ENCODE assay signal across 18 cellular contexts in genomic region chr2:180463608-180464007, GRCh38.
DNase-seq lines count a peak whose midpoint lies in the region; ATAC-seq, FAIRE-seq and TF ChIP-seq lines count a peak whose summit lies in the region.
"Had no signal": no experiment of that assay in that cellular context is flagged by ENCODE, and none has a peak within 500 bp of the region (broad histone marks: within the 10 kb centered on the region; RNA-seq: fewer than 3 reads in every experiment).

No MANE protein-coding gene starts in this region.

- H4K91ac ChIP-seq in H1 (replicated peaks; ENCODE audit: insufficient read length, low read length), result no peak overlapping the region

- no peaks in the 10 kb centered on the region for H3K27me3 ChIP-seq in H1 (replicated peaks in 1 of 4; ENCODE audit: control insufficient read depth in 3 of 4, extremely low read depth in 1 of 4, insufficient read depth in 3 of 4, low read length in 3 of 4)

- TF ChIP-seq RAD21 in H1 (IDR thresholded peaks at IDR 0.05 in 1 of 2, conservative IDR thresholded peaks at IDR 0.05 in 1 of 2; ENCODE audit: low read depth in 2 of 2, low read length in 2 of 2), result no peak

- H3K4me1 Mint-ChIP-seq in mesothelial cell of epicardium, result peaks cover 12% of the 10 kb centered on the region
- H3K4me1 Mint-ChIP-seq in type B pancreatic cell (ENCODE audit: unreplicated experiment), result peaks cover 6% of the 10 kb centered on the region
- no peaks in the 10 kb centered on the region for H3K4me1 Mint-ChIP-seq in progenitor cell of endocrine pancreas (ENCODE audit: low read depth)
- H3K4me1 Mint-ChIP-seq: CD4-positive, alpha-beta memory T cell had no signal

- peaks cover 17% of the 10 kb centered on the region for H3K9me3 Mint-ChIP-seq in mesothelial cell of epicardium
- H3K9me3 Mint-ChIP-seq in type B pancreatic cell, result no peaks in the 10 kb centered on the region
- peaks cover 4% of the 10 kb centered on the region for H3K9me3 Mint-ChIP-seq in progenitor cell of endocrine pancreas (ENCODE audit: low read depth)

- no peak overlapping the region for H4K8ac ChIP-seq in H1 (ENCODE audit: extremely low read depth, insufficient read depth, low read length)

- H3K18ac ChIP-seq in H1 (ENCODE audit: extremely low read depth, low read length), result no peak overlapping the region

- no peaks in the 10 kb centered on the region for H3K23me2 ChIP-seq in H1 (ENCODE audit: low read depth, low read length)

- H3K27ac Mint-ChIP-seq in mesothelial cell of epicardium (peak overlapping the region; percentile 58), type B pancreatic cell (peak overlapping the region; percentile 12), progenitor cell of endocrine pancreas (no peak overlapping the region)
- H3K27ac Mint-ChIP-seq: CD4-positive, alpha-beta memory T cell had no signal

- H3K27me3 Mint-ChIP-seq in mesothelial cell of epicardium (ENCODE audit: low read depth) (no peaks in the 10 kb centered on the region), type B pancreatic cell (peaks cover 5% of the 10 kb centered on the region), progenitor cell of endocrine pancreas (no peaks in the 10 kb centered on the region)

- intact Hi-C loops in left cardiac atrium (cut with DNase I), result no loop called here

- DNase-seq in NCI-H1105 treated with DMSO at 0.1 percent for 48 hours (lab: John Stamatoyannopoulos, UW) (peak; percentile 12), NCI-H1105 (lab: John Stamatoyannopoulos, UW) (no peak), H1 (ENCODE audit: low read depth in 1 of 2, low spot score in 2 of 2) (no peak), mesothelial cell of epicardium (ENCODE audit: low spot score in 2 of 2, unreplicated experiment in 2 of 2) (no peak), type B pancreatic cell (ENCODE audit: extremely low spot score, unreplicated experiment) (no peak), left cardiac atrium (no peak), progenitor cell of endocrine pancreas (ENCODE audit: low spot score, unreplicated experiment) (no peak)
- DNase-seq: 8988T; Calu3; CD4-positive, alpha-beta memory T cell; NCI-H1436 treated with DMSO at 0.1 percent for 48 hours; NCI-H2081; NCI-H69; NK-92 treated with Interleukin-12 subunit alpha and Interleukin-12 subunit beta, amount 100 ng/mL, for 24 hours; SIG-M5 had no signal

- no peak for TF ChIP-seq CTCF in H1 (IDR thresholded peaks at IDR 0.05; ENCODE audit: control extremely low read depth in 1 of 3, insufficient read depth in 1 of 3, low read depth in 1 of 3, low read length in 3 of 3)
- no peak for TF ChIP-seq CTCF in mesothelial cell of epicardium (IDR thresholded peaks at IDR 0.05; ENCODE audit: unreplicated experiment)
- no peak for TF ChIP-seq CTCF in type B pancreatic cell (conservative IDR thresholded peaks at IDR 0.05)
- no peak for TF ChIP-seq CTCF in progenitor cell of endocrine pancreas (IDR thresholded peaks at IDR 0.05; ENCODE audit: unreplicated experiment)

- no peak for TF ChIP-seq POLR2A in H1 (IDR thresholded peaks at IDR 0.05; ENCODE audit: control extremely low read depth in 1 of 2, low read depth in 2 of 2, low read length in 2 of 2)

- no peak overlapping the region for H3K9ac ChIP-seq in H1 (replicated peaks in 1 of 4; ENCODE audit: extremely low read depth in 1 of 4, low read depth in 3 of 4, low read length in 3 of 4)

- no peak overlapping the region for H3K4me3 ChIP-seq in H1 (ENCODE audit: extremely low read depth in 1 of 4, insufficient read depth in 2 of 4, low read depth in 3 of 4, low read length in 4 of 4)

- H3K56ac ChIP-seq in H1 (replicated peaks; ENCODE audit: insufficient read length, low read depth, low read length), result no peak overlapping the region

- H3K14ac ChIP-seq in H1 (ENCODE audit: insufficient read length), result no peak overlapping the region

- H3K79me1 ChIP-seq in H1 (ENCODE audit: low read depth, low read length), result no peaks in the 10 kb centered on the region

- H3K4me3 Mint-ChIP-seq in mesothelial cell of epicardium (no peak overlapping the region), type B pancreatic cell (no peak overlapping the region), progenitor cell of endocrine pancreas (ENCODE audit: low read depth) (no peak overlapping the region)
- H3K4me3 Mint-ChIP-seq: CD4-positive, alpha-beta memory T cell had no signal

- no peak for TF ChIP-seq EP300 in H1 (IDR thresholded peaks at IDR 0.05; ENCODE audit: borderline replicate concordance in 1 of 2, low read depth in 2 of 2, low read length in 2 of 2)

- no peak overlapping the region for H3K4me2 ChIP-seq in H1 (ENCODE audit: insufficient read depth in 1 of 2, low read depth in 2 of 2, low read length in 2 of 2)

- H4K5ac ChIP-seq in H1 (ENCODE audit: insufficient read length, low read depth, low read length), result no peak overlapping the region

- no peak overlapping the region for H2BK5ac ChIP-seq in H1 (ENCODE audit: low read depth, low read length)

- no peak overlapping the region for H2BK20ac ChIP-seq in H1 (ENCODE audit: low read length)

- no peak overlapping the region for H2AK5ac ChIP-seq in H1 (ENCODE audit: low read depth, low read length)

- FAIRE-seq in H1 (lab: Jason Lieb, UNC), result no peak
- FAIRE-seq: G401.6 had no signal

- H2BK120ac ChIP-seq in H1 (replicated peaks; ENCODE audit: low read depth, low read length), result no peak overlapping the region

- ATAC-seq in HG02763 (IDR thresholded peaks at IDR 0.05; ENCODE audit: unreplicated experiment), result no peak
- ATAC-seq in left cardiac atrium, result no peak
- ATAC-seq: HCT116 had no signal

- peak overlapping the region; percentile 87 for H2AFZ ChIP-seq in H1 (ENCODE audit: low read length)

- H3K4ac ChIP-seq in H1 (replicated peaks; ENCODE audit: insufficient read length, low read depth, low read length), result no peak overlapping the region

- H3K36me3 Mint-ChIP-seq in mesothelial cell of epicardium (peaks cover 4% of the 10 kb centered on the region), type B pancreatic cell (peaks cover 4% of the 10 kb centered on the region), progenitor cell of endocrine pancreas (ENCODE audit: insufficient read depth) (no peaks in the 10 kb centered on the region)
- H3K36me3 Mint-ChIP-seq: CD4-positive, alpha-beta memory T cell had no signal

- no peak overlapping the region for H2BK15ac ChIP-seq in H1 (ENCODE audit: low read length)

- no peaks in the 10 kb centered on the region for H3K9me3 ChIP-seq in H1 (ENCODE audit: insufficient read depth in 2 of 2, low read depth in 1 of 2, low read length in 1 of 2)

- H3K23ac ChIP-seq in H1 (ENCODE audit: insufficient read length), result no peak overlapping the region

- POLR2A ChIA-PET in H1 (lab: Charles Lee; ENCODE audit: partially characterized antibody), result no interaction called here

- H4K20me1 ChIP-seq in H1 (replicated peaks in 1 of 2; ENCODE audit: control insufficient read depth in 1 of 2, insufficient read depth in 2 of 2, low read length in 2 of 2), result no peaks in the 10 kb centered on the region

- H3K36me3 ChIP-seq in H1 (ENCODE audit: control insufficient read depth in 2 of 4, insufficient read depth in 4 of 4, low read length in 3 of 4), result no peaks in the 10 kb centered on the region

- CTCF ChIA-PET in H1 (lab: Charles Lee; ENCODE audit: partially characterized antibody), result no interaction called here

- H3K27ac ChIP-seq in H1 (ENCODE audit: low read depth, low read length), result no peak overlapping the region

- H3K79me2 ChIP-seq in H1 (ENCODE audit: control insufficient read depth in 1 of 2, insufficient read depth in 2 of 2, low read length in 2 of 2), result no peaks in the 10 kb centered on the region

- no peaks in the 10 kb centered on the region for H3K4me1 ChIP-seq in H1 (replicated peaks in 1 of 4; ENCODE audit: control insufficient read depth in 3 of 4, insufficient read depth in 4 of 4, low read length in 3 of 4)

- no peak overlapping the region for H2BK12ac ChIP-seq in H1 (ENCODE audit: low read depth, low read length)

TF ChIP-seq in H1, 55 proteins besides CTCF, POLR2A, EP300 and RAD21 (continues in another document):
- no peak for TF ChIP-seq MAX (IDR thresholded peaks at IDR 0.05)
- TF ChIP-seq ATF3 (IDR thresholded peaks at IDR 0.05; ENCODE audit: insufficient read depth, low read depth, low read length), result no peak
- TF ChIP-seq TBP (IDR thresholded peaks at IDR 0.05; ENCODE audit: low read depth, low read length), result no peak
- TF ChIP-seq ATF2 (IDR thresholded peaks at IDR 0.05; ENCODE audit: low read length), result no peak
- TF ChIP-seq JUND (IDR thresholded peaks at IDR 0.05; ENCODE audit: low read length), result no peak
- no peak for TF ChIP-seq TCF12 (IDR thresholded peaks at IDR 0.05; ENCODE audit: low read depth, low read length)
- TF ChIP-seq POU5F1 (IDR thresholded peaks at IDR 0.05; ENCODE audit: low read depth, low read length), result no peak
- TF ChIP-seq SP4 (IDR thresholded peaks at IDR 0.05; ENCODE audit: low read length), result no peak
- TF ChIP-seq SIN3A (conservative IDR thresholded peaks at IDR 0.05 in 1 of 2, IDR thresholded peaks at IDR 0.05 in 1 of 2; ENCODE audit: low read depth in 1 of 2, low read length in 2 of 2), result no peak
- TF ChIP-seq TAF1 (IDR thresholded peaks at IDR 0.05; ENCODE audit: low read depth, low read length), result no peak
- no peak for TF ChIP-seq EGR1 (IDR thresholded peaks at IDR 0.05; ENCODE audit: borderline replicate concordance, low read depth, low read length)
- TF ChIP-seq MAFK (IDR thresholded peaks at IDR 0.05; ENCODE audit: low read depth, low read length), result no peak
- TF ChIP-seq SUZ12 (IDR thresholded peaks at IDR 0.05; ENCODE audit: low read length), result no peak
- TF ChIP-seq SRF (IDR thresholded peaks at IDR 0.05; ENCODE audit: low read depth, low read length), result no peak
- no peak for TF ChIP-seq BRCA1 (IDR thresholded peaks at IDR 0.05; ENCODE audit: low read depth, low read length)
